Comparison of ENCODE assay signal across 8 cellular contexts in the genomic region with DNA sequence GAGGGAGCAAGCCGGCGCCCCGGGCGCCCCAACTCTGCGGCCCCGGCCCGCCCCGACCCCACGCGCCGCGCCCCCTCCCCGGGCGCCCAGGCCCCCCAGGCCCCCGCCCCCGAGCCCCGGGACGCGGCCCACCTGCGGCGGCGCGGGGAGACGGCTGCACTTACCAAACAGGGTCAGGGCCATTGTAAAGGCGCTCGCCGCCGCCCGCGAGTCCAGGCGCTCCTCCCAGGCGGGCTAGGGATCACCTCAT. TPM values are rescaled to one million over a fixed set of nuclear protein-coding genes. Genes with fewer than 3 reads are reported as not detected.
A peak's percentile ranks its signal among the peaks of the same experiment; 100 is the strongest.
DNase-seq lines count a peak whose midpoint lies in the region; ATAC-seq and TF ChIP-seq lines count a peak whose summit lies in the region.

No MANE protein-coding gene starts in this region.

- intact Hi-C loops in left cardiac atrium (cut with DNase I) (no loop called here), gastrocnemius medialis (cut with DNase I; ENCODE audit: low total_unique reads) (no loop called here)

- peak; percentile 44 for DNase-seq in left cardiac atrium
- no peak for DNase-seq in gastrocnemius medialis
- DNase-seq in NCI-H524 treated with DMSO at 0.1 percent for 48 hours (lab: John Stamatoyannopoulos, UW): no peak
- DNase-seq in NCI-H2227 treated with DMSO at 0.1 percent for 48 hours (lab: John Stamatoyannopoulos, UW): no peak
- no peak for DNase-seq in NCI-H226

- no peaks in the 10 kb centered on the region for H3K9me3 ChIP-seq in gastrocnemius medialis

- no peaks in the 10 kb centered on the region for H3K36me3 ChIP-seq in gastrocnemius medialis

- in situ Hi-C loops in gastrocnemius medialis (cut with MboI; ENCODE audit: low sequenced_read_pairs in 4 of 4): no loop called here

- peak; percentile 40 for ATAC-seq in GM18502 (IDR thresholded peaks at IDR 0.05; ENCODE audit: poor library complexity, unreplicated experiment)
- peak; percentile 43 for ATAC-seq in HG02884 (IDR thresholded peaks at IDR 0.05; ENCODE audit: unreplicated experiment)
- ATAC-seq in left cardiac atrium: peak; percentile 49 to 62
- ATAC-seq in gastrocnemius medialis: peak; percentile 21 to 35

- H3K4me3 ChIP-seq in gastrocnemius medialis: peak overlapping the region; percentile 60 to 68 (median 64)

- H3K27me3 ChIP-seq in gastrocnemius medialis: peaks cover 26 to 45% (median 31%) of the 10 kb centered on the region in 3 donors

- H3K4me1 ChIP-seq in gastrocnemius medialis: peaks cover 0 to 4% of the 10 kb centered on the region in 2 donors

- H3K27ac ChIP-seq in VCaP (peak overlapping the region; percentile 92), gastrocnemius medialis (peak overlapping the region; percentile 6 to 73 (median 60))

- TF ChIP-seq POLR2A in gastrocnemius medialis (IDR thresholded peaks at IDR 0.05): no peak

- TF ChIP-seq CTCF in VCaP (conservative IDR thresholded peaks at IDR 0.05): no peak
- no peak for TF ChIP-seq CTCF in gastrocnemius medialis (IDR thresholded peaks at IDR 0.05 in 4 of 5, conservative IDR thresholded peaks at IDR 0.05 in 1 of 5)

RNA-seq across cellular contexts. Expression of a gene that starts 0.5 kb away (rescaled TPM):
- total RNA-seq in left cardiac atrium (1 to 10 TPM; 6.7 to 9.4 TPM), gastrocnemius medialis (1 to 10 TPM in 3 of 4 donors, under 1 TPM in 1; 0.66 to 4.7 (median 2.4) TPM)
